21 cellular contexts compared by ENCODE assay signal in genomic region chr3:186886202-186886820, GRCh38. TPM values are rescaled to one million over a fixed set of nuclear protein-coding genes. Genes with fewer than 3 reads are reported as not detected.
A peak's percentile ranks its signal among the peaks of the same experiment; 100 is the strongest.
DNase-seq lines count a peak whose midpoint lies in the region; ATAC-seq, FAIRE-seq and TF ChIP-seq lines count a peak whose summit lies in the region.
"Had no signal": no experiment of that assay in that cellular context is flagged by ENCODE, and none has a peak within 500 bp of the region (broad histone marks: within the 10 kb centered on the region; RNA-seq: fewer than 3 reads in every experiment).

No MANE protein-coding gene starts in this region.

- H3K27me3 ChIP-seq in HUES64 (ENCODE audit: insufficient read depth, low read length) (no peaks in the 10 kb centered on the region), H1 (replicated peaks in 1 of 4; ENCODE audit: control insufficient read depth in 3 of 4, extremely low read depth in 1 of 4, insufficient read depth in 3 of 4, low read length in 3 of 4) (no peaks in the 10 kb centered on the region), neural progenitor cell (no peaks in the 10 kb centered on the region)

- no peaks in the 10 kb centered on the region for H3K23me2 ChIP-seq in H1 (ENCODE audit: low read depth, low read length)

- no peak for FAIRE-seq in H1 (lab: Jason Lieb, UNC)
- FAIRE-seq: A204.1, HTR-8/SVneo had no signal

- CTCF ChIA-PET in H1 (lab: Charles Lee; ENCODE audit: partially characterized antibody): no interaction called here
- CTCF ChIA-PET in HEK293T (lab: Yijun Ruan, JAX): no interaction called here

- H3K4me3 ChIP-seq in HUES64 (ENCODE audit: low read length) (no peak overlapping the region), H1 (ENCODE audit: extremely low read depth in 1 of 4, insufficient read depth in 2 of 4, low read depth in 3 of 4, low read length in 4 of 4) (no peak overlapping the region), neural progenitor cell (no peak overlapping the region)

- intact Hi-C loops in activated CD4-positive, alpha-beta T cell treated with anti-CD3 and anti-CD28 coated beads, Interleukin-2, amount 10 ng/mL, durations not matched to agents 24 days and 14 days (cut with micrococcal nuclease): loop anchor here (10.0 kb wide), 1 partner anchor 918 kb away; no protein-coding TSS in a partner anchor

- no peak for TF ChIP-seq POLR2A in H1 (IDR thresholded peaks at IDR 0.05; ENCODE audit: control extremely low read depth in 1 of 2, low read depth in 2 of 2, low read length in 2 of 2)

- H3K27me3 Mint-ChIP-seq in activated CD4-positive, alpha-beta T cell treated with anti-CD3 and anti-CD28 coated beads, Interleukin-2, amount 10 ng/mL, durations not matched to agents 24 days and 14 days: peaks cover 4% of the 10 kb centered on the region
- H3K27me3 Mint-ChIP-seq in neural progenitor cell (ENCODE audit: insufficient read depth, low read depth): peaks cover 6% of the 10 kb centered on the region

- H3K4me3 Mint-ChIP-seq in activated CD4-positive, alpha-beta T cell treated with anti-CD3 and anti-CD28 coated beads, Interleukin-2, amount 10 ng/mL, durations not matched to agents 24 days and 14 days: no peak overlapping the region
- no peak overlapping the region for H3K4me3 Mint-ChIP-seq in neural progenitor cell

- H3K4ac ChIP-seq in H1 (replicated peaks; ENCODE audit: insufficient read length, low read depth, low read length): no peak overlapping the region

- H2AK5ac ChIP-seq in H1 (ENCODE audit: low read depth, low read length): no peak overlapping the region

- ATAC-seq in HG03378 (IDR thresholded peaks at IDR 0.05; ENCODE audit: unreplicated experiment): no peak

- H2BK15ac ChIP-seq in H1 (ENCODE audit: low read length): no peak overlapping the region

- peak overlapping the region; percentile 10; the same call in 1 of the 2 replicates for H3K18ac ChIP-seq in H1 (ENCODE audit: extremely low read depth, low read length)

- peak overlapping the region; percentile 64; the same call in 1 of the 2 replicates for H2BK12ac ChIP-seq in H1 (ENCODE audit: low read depth, low read length)

- no peak for TF ChIP-seq RAD21 in H1 (IDR thresholded peaks at IDR 0.05 in 1 of 2, conservative IDR thresholded peaks at IDR 0.05 in 1 of 2; ENCODE audit: low read depth in 2 of 2, low read length in 2 of 2)

- H3K23ac ChIP-seq in H1 (ENCODE audit: insufficient read length): no peak overlapping the region

- TF ChIP-seq CTCF in H1 (IDR thresholded peaks at IDR 0.05; ENCODE audit: control extremely low read depth in 1 of 3, insufficient read depth in 1 of 3, low read depth in 1 of 3, low read length in 3 of 3) (no peak), neural progenitor cell (IDR thresholded peaks at IDR 0.05) (no peak)

- peak overlapping the region; percentile 45 for H4K5ac ChIP-seq in H1 (ENCODE audit: insufficient read length, low read depth, low read length)

- no peak overlapping the region for H2AFZ ChIP-seq in H1 (ENCODE audit: low read length)
- no peak overlapping the region for H2AFZ ChIP-seq in neural progenitor cell (replicated peaks)

- H3K36me3 Mint-ChIP-seq in activated CD4-positive, alpha-beta T cell treated with anti-CD3 and anti-CD28 coated beads, Interleukin-2, amount 10 ng/mL, durations not matched to agents 24 days and 14 days (ENCODE audit: low read depth): no peaks in the 10 kb centered on the region
- no peaks in the 10 kb centered on the region for H3K36me3 Mint-ChIP-seq in neural progenitor cell

- H3K4me1 ChIP-seq in HUES64 (ENCODE audit: insufficient read depth, low read length) (peaks cover 30% of the 10 kb centered on the region), H1 (replicated peaks in 1 of 4; ENCODE audit: control insufficient read depth in 3 of 4, insufficient read depth in 4 of 4, low read length in 3 of 4) (peaks cover 0 to 16% (median 12%) of the 10 kb centered on the region in 4 experiments; a peak in 5 of 7 replicates), neural progenitor cell (peaks cover 19% of the 10 kb centered on the region)

- H3K9me3 Mint-ChIP-seq in activated CD4-positive, alpha-beta T cell treated with anti-CD3 and anti-CD28 coated beads, Interleukin-2, amount 10 ng/mL, durations not matched to agents 24 days and 14 days: no peaks in the 10 kb centered on the region
- H3K9me3 Mint-ChIP-seq in neural progenitor cell: peaks cover 3% of the 10 kb centered on the region

- peak overlapping the region; percentile 58 for H4K91ac ChIP-seq in H1 (replicated peaks; ENCODE audit: insufficient read length, low read length)

- POLR2A ChIA-PET in H1 (lab: Charles Lee; ENCODE audit: partially characterized antibody): no interaction called here
- POLR2A ChIA-PET in HEK293T (lab: Yijun Ruan, JAX): no interaction called here

- H2BK5ac ChIP-seq in H1 (ENCODE audit: low read depth, low read length): no peak overlapping the region

- peaks cover 12% of the 10 kb centered on the region for H3F3A ChIP-seq in neural progenitor cell (ENCODE audit: low read depth)

- peak overlapping the region; percentile 92 for H2BK120ac ChIP-seq in H1 (replicated peaks; ENCODE audit: low read depth, low read length)

- H3K79me2 ChIP-seq in H1 (ENCODE audit: control insufficient read depth in 1 of 2, insufficient read depth in 2 of 2, low read length in 2 of 2) (no peaks in the 10 kb centered on the region), neural progenitor cell (ENCODE audit: low read depth) (no peaks in the 10 kb centered on the region)

- H3K36me3 ChIP-seq in HUES64 (ENCODE audit: insufficient read depth, low read length) (no peaks in the 10 kb centered on the region), H1 (ENCODE audit: control insufficient read depth in 2 of 4, insufficient read depth in 4 of 4, low read length in 3 of 4) (no peaks in the 10 kb centered on the region), neural progenitor cell (no peaks in the 10 kb centered on the region)

- no peak overlapping the region for H3K14ac ChIP-seq in H1 (ENCODE audit: insufficient read length)

- peak overlapping the region; percentile 93; the same call in 1 of the 2 replicates for H3K27ac ChIP-seq in HUES64 (ENCODE audit: low read depth, low read length)
- H3K27ac ChIP-seq in H1 (ENCODE audit: low read depth, low read length): peak overlapping the region; percentile 55; the same call in 1 of the 2 replicates
- H3K27ac ChIP-seq in neural progenitor cell: no peak overlapping the region
- H3K27ac ChIP-seq: KMS-11 had no signal

- TF ChIP-seq EP300 in H1 (IDR thresholded peaks at IDR 0.05; ENCODE audit: borderline replicate concordance in 1 of 2, low read depth in 2 of 2, low read length in 2 of 2): no peak

- peak overlapping the region; percentile 29; the same call in 1 of the 2 replicates for H3K9ac ChIP-seq in HUES64 (ENCODE audit: low read depth, low read length)
- no peak overlapping the region for H3K9ac ChIP-seq in H1 (replicated peaks in 1 of 4; ENCODE audit: extremely low read depth in 1 of 4, low read depth in 3 of 4, low read length in 3 of 4)
- no peak overlapping the region for H3K9ac ChIP-seq in neural progenitor cell
- H3K9ac ChIP-seq: KMS-11 had no signal

- H3K4me2 ChIP-seq in H1 (ENCODE audit: insufficient read depth in 1 of 2, low read depth in 2 of 2, low read length in 2 of 2) (peak overlapping the region in 1 of 2 experiments; percentile 20; a peak in 2 of 4 replicates), neural progenitor cell (peak overlapping the region; percentile 45)
- H3K4me2 ChIP-seq: KMS-11 had no signal

- no peak overlapping the region for H4K8ac ChIP-seq in H1 (ENCODE audit: extremely low read depth, insufficient read depth, low read length)

- H4K20me1 ChIP-seq in H1 (replicated peaks in 1 of 2; ENCODE audit: control insufficient read depth in 1 of 2, insufficient read depth in 2 of 2, low read length in 2 of 2) (no peaks in the 10 kb centered on the region), neural progenitor cell (ENCODE audit: low read depth) (no peaks in the 10 kb centered on the region)

- 57% methylated on average over 3 of the region's 3 CpGs for WGBS in HUES64
- 63% methylated on average over 3 of the region's 3 CpGs; no CpG with 5 or more reads in 1 of the 2 experiments for WGBS in H1 (ENCODE audit: extremely low coverage in 1 of 2, insufficient coverage in 1 of 2, insufficient read length in 1 of 2, insufficient replicate concordance in 2 of 2, low coverage in 1 of 2, low lambda C conversion rate in 2 of 2, missing lambda C conversion rate in 1 of 2), 2 experiments

- peak overlapping the region; percentile 56 for H3K27ac Mint-ChIP-seq in activated CD4-positive, alpha-beta T cell treated with anti-CD3 and anti-CD28 coated beads, Interleukin-2, amount 10 ng/mL, durations not matched to agents 24 days and 14 days
- H3K27ac Mint-ChIP-seq in neural progenitor cell: no peak overlapping the region

- H3K79me1 ChIP-seq in H1 (ENCODE audit: low read depth, low read length): no peaks in the 10 kb centered on the region

- H3K9me3 ChIP-seq in HUES64 (ENCODE audit: insufficient read depth, low read depth, low read length) (no peaks in the 10 kb centered on the region), H1 (ENCODE audit: insufficient read depth in 2 of 2, low read depth in 1 of 2, low read length in 1 of 2) (no peaks in the 10 kb centered on the region; a peak in 1 of 4 replicates), neural progenitor cell (ENCODE audit: low read depth) (no peaks in the 10 kb centered on the region)

- peaks cover 32% of the 10 kb centered on the region for H3K4me1 Mint-ChIP-seq in activated CD4-positive, alpha-beta T cell treated with anti-CD3 and anti-CD28 coated beads, Interleukin-2, amount 10 ng/mL, durations not matched to agents 24 days and 14 days
- H3K4me1 Mint-ChIP-seq in neural progenitor cell: peaks cover 28% of the 10 kb centered on the region

- peak overlapping the region; percentile 2; the same call in 1 of the 2 replicates for H2BK20ac ChIP-seq in H1 (ENCODE audit: low read length)

- DNase-seq in activated CD4-positive, alpha-beta T cell treated with anti-CD3 and anti-CD28 coated beads, Interleukin-2, amount 10 ng/mL, durations not matched to agents 24 days and 14 days: peak; percentile 25
- DNase-seq in activated CD4-positive, alpha-beta T cell treated with anti-CD3 and anti-CD28 coated beads for 48 hours: no peak
- DNase-seq in H1 (ENCODE audit: low read depth in 1 of 2, low spot score in 2 of 2) (no peak), neural progenitor cell (ENCODE audit: low spot score) (no peak), NCI-H1436 treated with DMSO at 0.1 percent for 48 hours (lab: John Stamatoyannopoulos, UW) (no peak), HEK293T (ENCODE audit: extremely low spot score) (no peak)
- DNase-seq: C1 segment of cervical spinal cord, MM.1S, NCI-H1105, NCI-H187 treated with DMSO at 0.1 percent for 48 hours, NCI-H2171 treated with DMSO at 0.1 percent for 48 hours, NCI-H774, SIG-M5 had no signal

- no peak overlapping the region for H3K56ac ChIP-seq in H1 (replicated peaks; ENCODE audit: insufficient read length, low read depth, low read length)

RNA-seq across cellular contexts. Expression of gene ADIPOQ, which starts 43.8 kb away (rescaled TPM):
- not detected in 2 replicates for total RNA-seq in activated CD4-positive, alpha-beta T cell treated with anti-CD3 and anti-CD28 coated beads, Interleukin-2, amount 10 ng/mL, durations not matched to agents 24 days and 14 days
- polyA plus RNA-seq in HUES64 (2013, experiment 1 of 2): not detected
- polyA plus RNA-seq in HUES64 (2013, experiment 2 of 2): not detected
- not detected in 2 replicates for total RNA-seq in H1 (2021; fragmentation: NEBNext Ultra II Directional; extraction: Animal tissue kit (Norgen Biotek cat#: 25700))
- not detected in 2 replicates for polyA plus RNA-seq in H1 (2011; rRNA removed)
- not detected for polyA plus RNA-seq in H1 (2011; cell fraction: cytosol; rRNA removed)
- not detected for polyA plus RNA-seq in H1 (2011; cell fraction: nucleus; rRNA removed)
- polyA plus RNA-seq in H1 (2012, experiment 1 of 2): not detected in 4 replicates
- polyA plus RNA-seq in H1 (2012, experiment 2 of 2): not detected
- not detected for polyA plus RNA-seq in H1 (2013, experiment 1 of 2)
- polyA plus RNA-seq in H1 (2013, experiment 2 of 2): not detected
- 0.05 TPM in 1 of 2 replicates, not detected in the other for polyA minus RNA-seq in H1 (2011; rRNA and poly(A)+ RNA removed)
- polyA minus RNA-seq in H1 (2011; cell fraction: cytosol; rRNA and poly(A)+ RNA removed): not detected
- polyA minus RNA-seq in H1 (2011; cell fraction: nucleus; rRNA and poly(A)+ RNA removed): not detected
- total RNA-seq in neural progenitor cell (ENCODE audit: low replicate concordance): not detected in 2 replicates
- total RNA-seq: H4, NCI-H460, RPMI7951 had no signal

RNA-seq across cellular contexts. Expression of gene ST6GAL1, which starts 44.0 kb away (rescaled TPM):
- total RNA-seq in activated CD4-positive, alpha-beta T cell treated with anti-CD3 and anti-CD28 coated beads, Interleukin-2, amount 10 ng/mL, durations not matched to agents 24 days and 14 days: 128 and 132 TPM in 2 replicates
- 52.5 TPM for polyA plus RNA-seq in HUES64 (2013, experiment 1 of 2)
- 61.1 TPM for polyA plus RNA-seq in HUES64 (2013, experiment 2 of 2)
- total RNA-seq in H1 (2021; fragmentation: NEBNext Ultra II Directional; extraction: Animal tissue kit (Norgen Biotek cat#: 25700)): 75.9 and 80.9 TPM in 2 replicates
- 41.8 and 62.8 TPM in 2 replicates for polyA plus RNA-seq in H1 (2011; rRNA removed)
- polyA plus RNA-seq in H1 (2011; cell fraction: cytosol; rRNA removed): 46.7 TPM
- polyA plus RNA-seq in H1 (2011; cell fraction: nucleus; rRNA removed): 45.9 TPM
- 52.3 to 63.2 TPM (median 56.4 TPM) in 4 replicates for polyA plus RNA-seq in H1 (2012, experiment 1 of 2)
- polyA plus RNA-seq in H1 (2012, experiment 2 of 2): 24.9 TPM
- polyA plus RNA-seq in H1 (2013, experiment 1 of 2): 76.2 TPM
- 85.7 TPM for polyA plus RNA-seq in H1 (2013, experiment 2 of 2)
- polyA minus RNA-seq in H1 (2011; rRNA and poly(A)+ RNA removed): 159 and 242 TPM in 2 replicates
- 60.2 TPM for polyA minus RNA-seq in H1 (2011; cell fraction: cytosol; rRNA and poly(A)+ RNA removed)
- polyA minus RNA-seq in H1 (2011; cell fraction: nucleus; rRNA and poly(A)+ RNA removed): 99.7 TPM
- total RNA-seq in neural progenitor cell (ENCODE audit: low replicate concordance): 27.3 and 39.2 TPM in 2 replicates
